In genomic region chr2:225064928-225065327, GRCh38 we compare ENCODE assay signal across 21 cellular contexts.
"Had no signal": no experiment of that assay in that cellular context is flagged by ENCODE, and none has a peak within 500 bp of the region (broad histone marks: within the 10 kb centered on the region; RNA-seq: fewer than 3 reads in every experiment).

No MANE protein-coding gene starts in this region.

- H3K9me3 ChIP-seq: adrenal gland, prostate gland, testis, upper lobe of right lung had no signal

- ATAC-seq: foreskin keratinocyte; heart right ventricle; left lobe of liver; sciatic nerve; stimulated activated naive B cell treated with anti-CD40 and anti-IgM and Interleukin-4, amounts not matched to agents 10 μg/mL and 1 μg/mL and 100 μg/mL, for 72 hours; upper lobe of right lung had no signal

- H3K27ac Mint-ChIP-seq: nephron; stimulated activated naive B cell treated with anti-CD40 and anti-IgM and Interleukin-4, amounts not matched to agents 10 μg/mL and 1 μg/mL and 100 μg/mL, for 72 hours had no signal

- H3K4me1 Mint-ChIP-seq: nephron had no signal

- H3K27ac ChIP-seq: adrenal gland, coronary artery, foreskin keratinocyte, heart right ventricle, prostate gland, spleen, testis, upper lobe of right lung had no signal

- H3K4me1 ChIP-seq: adrenal gland, foreskin keratinocyte, heart right ventricle, prostate gland, testis, upper lobe of right lung had no signal

- DNase-seq: activated CD4-positive, alpha-beta T cell treated with anti-CD3 and anti-CD28 coated beads, Interleukin-2, amount 50 U/mL, for 1 hour; activated CD4-positive, CD25-positive, alpha-beta regulatory T cell; activated CD8-positive, alpha-beta memory T cell treated with anti-CD3 and anti-CD28 coated beads, Interleukin-2, amount 50 U/mL, for 48 hours; activated effector memory CD4-positive, alpha-beta T cell treated with anti-CD3 and anti-CD28 coated beads, Interleukin-2, amount 50 U/mL, for 16 hours; adrenal gland; caudate nucleus; effector CD4-positive, alpha-beta T cell; foreskin keratinocyte; heart right ventricle; islet precursor cell; mammary epithelial cell; spleen; stimulated activated CD4-positive, alpha-beta T cell treated with anti-CD3 and anti-CD28 coated beads, Interleukin-1b, Interleukin-23, amount 100 ng/mL, for 48 hours; stimulated activated naive B cell treated with anti-CD40 and anti-IgM and Interleukin-4, amounts not matched to agents 10 μg/mL and 1 μg/mL and 100 μg/mL, for 72 hours; testis; upper lobe of right lung had no signal

- H3K36me3 ChIP-seq: adrenal gland, heart right ventricle, prostate gland, spleen, upper lobe of right lung had no signal

- H3K4me3 ChIP-seq: adrenal gland, coronary artery, heart right ventricle, prostate gland, spleen, testis, upper lobe of right lung had no signal

- H3K27me3 ChIP-seq: adrenal gland, spleen, testis, upper lobe of right lung had no signal

- H3K4me3 Mint-ChIP-seq: nephron; stimulated activated naive B cell treated with anti-CD40 and anti-IgM and Interleukin-4, amounts not matched to agents 10 μg/mL and 1 μg/mL and 100 μg/mL, for 72 hours had no signal
